In the genomic region with DNA sequence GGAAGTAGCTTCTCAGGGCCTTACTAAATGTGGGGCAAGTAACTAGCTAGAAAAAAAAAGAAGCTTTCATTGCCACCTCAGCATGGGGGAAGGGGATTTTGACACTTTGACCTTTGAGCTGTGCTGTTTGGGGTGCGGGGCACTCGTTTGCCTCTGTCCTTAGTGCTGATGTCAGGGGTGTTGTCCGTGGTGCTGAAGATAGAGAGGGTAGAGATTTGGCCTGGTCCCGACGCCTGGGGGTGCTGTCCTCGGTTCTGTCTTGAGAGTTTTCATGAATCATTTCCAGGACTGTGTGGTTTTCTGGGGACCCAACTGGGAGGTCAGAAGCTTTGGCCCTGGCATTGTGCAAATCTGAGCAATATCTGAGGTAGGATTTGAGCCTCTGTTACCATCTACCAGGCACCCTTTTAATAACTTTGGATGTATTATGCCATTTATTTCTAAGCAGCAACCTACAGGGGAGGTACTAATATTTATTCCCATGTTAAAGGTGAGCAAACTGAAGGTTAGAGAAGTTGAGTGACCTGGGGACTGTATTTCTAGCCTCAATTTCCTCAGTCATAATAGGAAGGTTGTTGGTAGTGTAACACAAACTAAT, we compare ENCODE assay signal across 8 cellular contexts.
A peak's percentile ranks its signal among the peaks of the same experiment; 100 is the strongest.
DNase-seq lines count a peak whose midpoint lies in the region; ATAC-seq, FAIRE-seq and TF ChIP-seq lines count a peak whose summit lies in the region.
"Had no signal": no experiment of that assay in that cellular context is flagged by ENCODE, and none has a peak within 500 bp of the region (broad histone marks: within the 10 kb centered on the region; RNA-seq: fewer than 3 reads in every experiment).

No MANE protein-coding gene starts in this region.

- no peak overlapping the region for H3K27ac ChIP-seq in uterus
- H3K27ac ChIP-seq: VCaP had no signal

- no peak overlapping the region for H3K4me3 Mint-ChIP-seq in osteocyte (ENCODE audit: unreplicated experiment)

- no peaks in the 10 kb centered on the region for H3K27me3 ChIP-seq in bronchial epithelial cell (ENCODE audit: control insufficient read depth, insufficient read depth, low read length)
- H3K27me3 ChIP-seq in uterus = no peaks in the 10 kb centered on the region

- no peaks in the 10 kb centered on the region for H3K36me3 Mint-ChIP-seq in osteocyte (ENCODE audit: unreplicated experiment)

- no peaks in the 10 kb centered on the region for H3K9me3 ChIP-seq in uterus

- no peak for FAIRE-seq in bronchial epithelial cell (lab: Jason Lieb, UNC)

- H3K27ac Mint-ChIP-seq in osteocyte (ENCODE audit: unreplicated experiment) = no peak overlapping the region

- H3K9me3 Mint-ChIP-seq in osteocyte (ENCODE audit: unreplicated experiment) = no peaks in the 10 kb centered on the region

- no peak for ATAC-seq in HG03354 (IDR thresholded peaks at IDR 0.05; ENCODE audit: poor library complexity, severe bottlenecking, unreplicated experiment)
- no peak for ATAC-seq in HG03025 (IDR thresholded peaks at IDR 0.05; ENCODE audit: low FRiP score, unreplicated experiment)

- no peak for TF ChIP-seq POLR2A in uterus (IDR thresholded peaks at IDR 0.05)

- no peaks in the 10 kb centered on the region for H3K4me1 ChIP-seq in uterus

- H3K4me1 Mint-ChIP-seq in osteocyte (ENCODE audit: unreplicated experiment) = no peaks in the 10 kb centered on the region

- intact Hi-C loops in uterus (cut with DNase I; ENCODE audit: low total_unique reads) = no loop called here

- TF ChIP-seq CTCF in bronchial epithelial cell (IDR thresholded peaks at IDR 0.05; ENCODE audit: insufficient read depth, low read length, severe bottlenecking) = peak; percentile 33
- peak; percentile 29 for TF ChIP-seq CTCF in osteocyte (IDR thresholded peaks at IDR 0.05)
- no peak for TF ChIP-seq CTCF in uterus (IDR thresholded peaks at IDR 0.05)

- H3K4me3 ChIP-seq in bronchial epithelial cell (ENCODE audit: low read depth, low read length) = no peak overlapping the region
- H3K4me3 ChIP-seq in uterus = no peak overlapping the region

- H3K36me3 ChIP-seq in bronchial epithelial cell (ENCODE audit: control insufficient read depth, insufficient read depth, low read length) (no peaks in the 10 kb centered on the region), uterus (no peaks in the 10 kb centered on the region)

- peak; percentile 33 for DNase-seq in HCEC 1CT
- peak; percentile 17 for DNase-seq in bronchial epithelial cell (ENCODE audit: low read depth)
- no peak for DNase-seq in osteocyte (ENCODE audit: extremely low spot score, unreplicated experiment)
- no peak for DNase-seq in uterus

- H3K27me3 Mint-ChIP-seq in osteocyte (ENCODE audit: unreplicated experiment) = peaks cover 13% of the 10 kb centered on the region

TF ChIP-seq in PFSK-1, 5 proteins besides CTCF, POLR2A, EP300 and RAD21:
- TF ChIP-seq FOXP2 (optimal IDR thresholded peaks at IDR 0.05; ENCODE audit: borderline replicate concordance, extremely low read depth, extremely low read length, insufficient read depth) (no peak), SIN3A (IDR thresholded peaks at IDR 0.05; ENCODE audit: borderline replicate concordance, insufficient read depth, low read length) (peak; percentile 99; the same call in 1 of the 2 replicates), POLR2AphosphoS5 (IDR thresholded peaks at IDR 0.05; ENCODE audit: low read depth, low read length) (no peak), TAF1 (IDR thresholded peaks at IDR 0.05; ENCODE audit: borderline replicate concordance, insufficient read depth, low read length) (no peak)
- TF ChIP-seq, protein P1, sequence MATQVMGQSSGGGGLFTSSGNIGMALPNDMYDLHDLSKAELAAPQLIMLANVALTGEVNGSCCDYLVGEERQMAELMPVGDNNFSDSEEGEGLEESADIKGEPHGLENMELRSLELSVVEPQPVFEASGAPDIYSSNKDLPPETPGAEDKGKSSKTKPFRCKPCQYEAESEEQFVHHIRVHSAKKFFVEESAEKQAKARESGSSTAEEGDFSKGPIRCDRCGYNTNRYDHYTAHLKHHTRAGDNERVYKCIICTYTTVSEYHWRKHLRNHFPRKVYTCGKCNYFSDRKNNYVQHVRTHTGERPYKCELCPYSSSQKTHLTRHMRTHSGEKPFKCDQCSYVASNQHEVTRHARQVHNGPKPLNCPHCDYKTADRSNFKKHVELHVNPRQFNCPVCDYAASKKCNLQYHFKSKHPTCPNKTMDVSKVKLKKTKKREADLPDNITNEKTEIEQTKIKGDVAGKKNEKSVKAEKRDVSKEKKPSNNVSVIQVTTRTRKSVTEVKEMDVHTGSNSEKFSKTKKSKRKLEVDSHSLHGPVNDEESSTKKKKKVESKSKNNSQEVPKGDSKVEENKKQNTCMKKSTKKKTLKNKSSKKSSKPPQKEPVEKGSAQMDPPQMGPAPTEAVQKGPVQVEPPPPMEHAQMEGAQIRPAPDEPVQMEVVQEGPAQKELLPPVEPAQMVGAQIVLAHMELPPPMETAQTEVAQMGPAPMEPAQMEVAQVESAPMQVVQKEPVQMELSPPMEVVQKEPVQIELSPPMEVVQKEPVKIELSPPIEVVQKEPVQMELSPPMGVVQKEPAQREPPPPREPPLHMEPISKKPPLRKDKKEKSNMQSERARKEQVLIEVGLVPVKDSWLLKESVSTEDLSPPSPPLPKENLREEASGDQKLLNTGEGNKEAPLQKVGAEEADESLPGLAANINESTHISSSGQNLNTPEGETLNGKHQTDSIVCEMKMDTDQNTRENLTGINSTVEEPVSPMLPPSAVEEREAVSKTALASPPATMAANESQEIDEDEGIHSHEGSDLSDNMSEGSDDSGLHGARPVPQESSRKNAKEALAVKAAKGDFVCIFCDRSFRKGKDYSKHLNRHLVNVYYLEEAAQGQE (IDR thresholded peaks at IDR 0.05; ENCODE audit: insufficient read depth in 1 of 2, low read depth in 2 of 2, low read length in 2 of 2) = peak; percentile 98 to 99

Comparison
In these comparisons a context has a peak if more than half of its experiments do, and no peak if none do; other contexts are left out.
1. DNase-seq: peak in HCEC 1CT (single experiment) and bronchial epithelial cell (single experiment); none in osteocyte (single experiment) and uterus (0 of 2).
2. CTCF ChIP-seq: peak in bronchial epithelial cell (single experiment) and osteocyte (single experiment); none in uterus (0 of 4).